In the genomic region with DNA sequence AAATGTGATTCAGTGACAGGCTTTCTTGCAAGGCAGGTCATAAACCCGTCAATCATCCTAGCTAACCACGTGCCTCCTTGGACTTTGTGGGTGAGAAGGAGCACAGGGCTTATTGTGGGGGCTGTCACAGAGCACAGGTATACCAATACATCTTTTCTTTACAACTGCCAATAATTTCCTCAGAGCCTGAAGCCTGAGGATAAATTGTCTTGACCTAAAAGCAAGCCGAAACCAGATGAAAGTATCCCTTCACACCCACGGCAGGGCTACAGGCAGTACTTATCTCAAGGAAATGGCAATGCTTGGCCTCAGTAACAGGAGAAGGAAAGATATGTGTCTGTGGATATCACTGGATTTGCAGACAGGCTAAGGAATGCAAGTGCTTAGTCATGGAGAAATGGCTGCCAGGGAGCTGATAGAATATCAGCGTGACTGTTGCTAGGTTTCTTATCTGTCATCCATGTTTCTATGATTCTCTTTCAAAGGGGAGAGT, we compare ENCODE assay signal across 10 cellular contexts.
DNase-seq lines count a peak whose midpoint lies in the region; ATAC-seq and TF ChIP-seq lines count a peak whose summit lies in the region.
"Had no signal": no experiment of that assay in that cellular context is flagged by ENCODE, and none has a peak within 500 bp of the region (broad histone marks: within the 10 kb centered on the region; RNA-seq: fewer than 3 reads in every experiment).

No MANE protein-coding gene starts in this region.

- peak overlapping the region; percentile 83 for H3K4ac ChIP-seq in IMR-90 (ENCODE audit: low read depth, low read length)

- peak overlapping the region; percentile 95 for H3K18ac ChIP-seq in IMR-90 (ENCODE audit: low read depth, low read length)

- dilution Hi-C loops in IMR-90 (cut with HindIII; ENCODE audit: low sequenced_read_pairs, unreplicated experiment): no loop called here

- H3K79me1 ChIP-seq in IMR-90 (ENCODE audit: low read depth in 1 of 2, low read length in 2 of 2): 0 out of 4 replicates have a peak, but pooled peaks cover 0 to 5% of the 10 kb centered on the region in 2 experiments

- peak; percentile 24; the same call in 1 of the 2 replicates for TF ChIP-seq RAD21 in IMR-90 (IDR thresholded peaks at IDR 0.05; ENCODE audit: low read length)

- peaks cover 6% of the 10 kb centered on the region; the same call in 1 of the 2 replicates for H3K9me1 ChIP-seq in IMR-90 (ENCODE audit: insufficient read depth, low read length)

- POLR2A ChIA-PET in IMR-90 (lab: Charles Lee; ENCODE audit: unreplicated experiment): no interaction called here

- peak overlapping the region; percentile 82 for H2BK120ac ChIP-seq in IMR-90 (ENCODE audit: low read depth, low read length)

- CTCF ChIA-PET in IMR-90 (lab: Yijun Ruan, JAX): interaction anchor here (1.3 kb wide), 1 partner anchor 9 kb away, joined by 3 read pairs; no protein-coding TSS in a partner anchor
- CTCF ChIA-PET in activated CD8-positive, alpha-beta memory T cell treated with anti-CD3 and anti-CD28 coated beads, Interleukin-2, amount 10 ng/mL, durations not matched to agents 7 days and 5 days (lab: Charles Lee): no interaction called here

- H3K4me3 ChIP-seq in IMR-90 (ENCODE audit: insufficient read depth, low read depth, low read length) (no peak overlapping the region), choroid plexus epithelial cell (ENCODE audit: low read depth, low read length) (no peak overlapping the region)

- H2AK9ac ChIP-seq in IMR-90 (replicated peaks; ENCODE audit: low read depth, low read length, poor library complexity): no peak overlapping the region

- H3K9me3 Mint-ChIP-seq in activated T-helper 17 cell treated with anti-CD3 and anti-CD28 coated beads, Interleukin-2, amount 50 U/mL, for 72 hours: no peaks in the 10 kb centered on the region
- peaks cover 7% of the 10 kb centered on the region for H3K9me3 Mint-ChIP-seq in activated CD8-positive, alpha-beta memory T cell treated with anti-CD3 and anti-CD28 coated beads, Interleukin-2, amount 10 ng/mL, durations not matched to agents 7 days and 5 days (ENCODE audit: low read depth)
- H3K9me3 Mint-ChIP-seq: CD4-positive, CD25-positive, alpha-beta regulatory T cell had no signal

- peak overlapping the region; percentile 85 for H4K91ac ChIP-seq in IMR-90 (ENCODE audit: insufficient read depth, low read depth, low read length)

- H3K36me3 ChIP-seq in IMR-90 (ENCODE audit: control insufficient read depth, insufficient read depth, low read length): no peaks in the 10 kb centered on the region

- H2BK20ac ChIP-seq in IMR-90 (ENCODE audit: low read depth, low read length): peak overlapping the region; percentile 83

- no peaks in the 10 kb centered on the region for H3K27me3 ChIP-seq in IMR-90 (ENCODE audit: control insufficient read depth, insufficient read depth, low read length)

- H2BK5ac ChIP-seq in IMR-90 (ENCODE audit: low read depth, low read length, poor library complexity, severe bottlenecking): peak overlapping the region; percentile 96

- no peak overlapping the region for H3K27ac Mint-ChIP-seq in activated T-helper 17 cell treated with anti-CD3 and anti-CD28 coated beads, Interleukin-2, amount 50 U/mL, for 72 hours
- H3K27ac Mint-ChIP-seq in activated CD8-positive, alpha-beta memory T cell treated with anti-CD3 and anti-CD28 coated beads, Interleukin-2, amount 10 ng/mL, durations not matched to agents 7 days and 5 days: no peak overlapping the region
- H3K27ac Mint-ChIP-seq: CD4-positive, CD25-positive, alpha-beta regulatory T cell had no signal

- DNase-seq in A172 (ENCODE audit: low spot score) (peak; percentile 80), IMR-90 (peak; percentile 95), choroid plexus epithelial cell (ENCODE audit: low read depth) (peak; percentile 92), left lobe of liver (ENCODE audit: low spot score) (no peak), SKM-1 treated with dmso at 0.1 percent for 144 hours (lab: John Stamatoyannopoulos, UW; ENCODE audit: unreplicated experiment) (no peak)
- DNase-seq in activated CD8-positive, alpha-beta memory T cell treated with anti-CD3 and anti-CD28 coated beads, Interleukin-2, amount 10 ng/mL, durations not matched to agents 7 days and 5 days: no peak
- DNase-seq: CD4-positive, CD25-positive, alpha-beta regulatory T cell; NCI-H1048 had no signal

- peak overlapping the region; percentile 52 for H3K4me2 ChIP-seq in IMR-90 (ENCODE audit: low read depth, low read length)

- ATAC-seq in IMR-90 (ENCODE audit: low read depth) (peak; percentile 84), left lobe of liver (peak; percentile 55), HG02759 (IDR thresholded peaks at IDR 0.05; ENCODE audit: unreplicated experiment) (no peak)
- ATAC-seq in activated T-helper 17 cell treated with anti-CD3 and anti-CD28 coated beads, Interleukin-2, amount 50 U/mL, for 72 hours (replicated peaks): no peak
- no peak for ATAC-seq in activated CD8-positive, alpha-beta memory T cell treated with anti-CD3 and anti-CD28 coated beads, Interleukin-2, amount 10 ng/mL, durations not matched to agents 7 days and 5 days

- peak overlapping the region; percentile 75 for H3K23ac ChIP-seq in IMR-90 (ENCODE audit: low read depth, low read length)

- H3K9me3 ChIP-seq in IMR-90 (ENCODE audit: control insufficient read depth, insufficient read depth, low read length): no peaks in the 10 kb centered on the region

- H3K9ac ChIP-seq in IMR-90 (ENCODE audit: low read depth, low read length): peak overlapping the region; percentile 11

- H2AK5ac ChIP-seq in IMR-90 (ENCODE audit: low read depth, low read length): peak overlapping the region; percentile 50

- peak overlapping the region; percentile 64 for H3K56ac ChIP-seq in IMR-90 (ENCODE audit: extremely low read depth, insufficient read depth, low read length)

- H4K20me1 ChIP-seq in IMR-90 (ENCODE audit: insufficient read depth, low read length): no peaks in the 10 kb centered on the region; the same call in 1 of the 2 replicates

- no peaks in the 10 kb centered on the region for H3K27me3 Mint-ChIP-seq in activated T-helper 17 cell treated with anti-CD3 and anti-CD28 coated beads, Interleukin-2, amount 50 U/mL, for 72 hours
- no peaks in the 10 kb centered on the region for H3K27me3 Mint-ChIP-seq in activated CD8-positive, alpha-beta memory T cell treated with anti-CD3 and anti-CD28 coated beads, Interleukin-2, amount 10 ng/mL, durations not matched to agents 7 days and 5 days

- H4K5ac ChIP-seq in IMR-90 (ENCODE audit: low read depth, low read length): peak overlapping the region; percentile 80

- TF ChIP-seq POLR2A in IMR-90 (IDR thresholded peaks at IDR 0.05; ENCODE audit: low read depth, low read length): no peak; the same call in 1 of the 2 replicates

- H2AFZ ChIP-seq in IMR-90 (replicated peaks; ENCODE audit: low read length, poor library complexity): peak overlapping the region; percentile 36

- peak overlapping the region; percentile 62 to 86 for H4K8ac ChIP-seq in IMR-90 (ENCODE audit: low read depth in 2 of 2, low read length in 2 of 2)

- TF ChIP-seq CTCF in IMR-90 (conservative IDR thresholded peaks at IDR 0.05; ENCODE audit: low read depth, low read length) (no peak), choroid plexus epithelial cell (conservative IDR thresholded peaks at IDR 0.05; ENCODE audit: low read depth, low read length) (no peak)

- no peak overlapping the region for H3K4me3 Mint-ChIP-seq in activated T-helper 17 cell treated with anti-CD3 and anti-CD28 coated beads, Interleukin-2, amount 50 U/mL, for 72 hours
- no peak overlapping the region for H3K4me3 Mint-ChIP-seq in activated CD8-positive, alpha-beta memory T cell treated with anti-CD3 and anti-CD28 coated beads, Interleukin-2, amount 10 ng/mL, durations not matched to agents 7 days and 5 days
- H3K4me3 Mint-ChIP-seq: CD4-positive, CD25-positive, alpha-beta regulatory T cell had no signal

- peaks cover 4% of the 10 kb centered on the region for H3K4me1 Mint-ChIP-seq in activated T-helper 17 cell treated with anti-CD3 and anti-CD28 coated beads, Interleukin-2, amount 50 U/mL, for 72 hours
- peaks cover 9% of the 10 kb centered on the region for H3K4me1 Mint-ChIP-seq in activated CD8-positive, alpha-beta memory T cell treated with anti-CD3 and anti-CD28 coated beads, Interleukin-2, amount 10 ng/mL, durations not matched to agents 7 days and 5 days

- in situ Hi-C loops in IMR-90 (cut with MboI; ENCODE audit: low sequenced_read_pairs): no loop called here

- intact Hi-C loops in IMR-90 (cut with micrococcal nuclease): no loop called here

- peak overlapping the region; percentile 87 for H3K27ac ChIP-seq in IMR-90 (ENCODE audit: insufficient read depth, low read length)

- BruUV-seq in IMR-90 (replicated peaks; lab: Mats Ljungman, UMichigan): no TSS peak

- peak overlapping the region; percentile 75; the same call in 2 of the 3 replicates for H2BK15ac ChIP-seq in IMR-90 (ENCODE audit: low read depth, low read length)

- WGBS in IMR-90 (ENCODE audit: extremely low coverage in 2 of 2, insufficient read length in 1 of 2), 2 experiments: no CpG with 5 or more reads among the region's 5 CpGs

- peaks cover 24% of the 10 kb centered on the region for H3K4me1 ChIP-seq in IMR-90 (ENCODE audit: control insufficient read depth, insufficient read depth, low read length)

- peak overlapping the region; percentile 63 for H3K14ac ChIP-seq in IMR-90 (replicated peaks; ENCODE audit: low read depth, low read length)

- H3K36me3 Mint-ChIP-seq in activated T-helper 17 cell treated with anti-CD3 and anti-CD28 coated beads, Interleukin-2, amount 50 U/mL, for 72 hours (ENCODE audit: low read depth): no peaks in the 10 kb centered on the region
- no peaks in the 10 kb centered on the region for H3K36me3 Mint-ChIP-seq in activated CD8-positive, alpha-beta memory T cell treated with anti-CD3 and anti-CD28 coated beads, Interleukin-2, amount 10 ng/mL, durations not matched to agents 7 days and 5 days
- H3K36me3 Mint-ChIP-seq: CD4-positive, CD25-positive, alpha-beta regulatory T cell had no signal

TF ChIP-seq in IMR-90, 13 proteins besides CTCF, POLR2A, EP300 and RAD21 (continues in another document):
- TF ChIP-seq CEBPB (IDR thresholded peaks at IDR 0.05; ENCODE audit: low read depth, low read length) (peak; percentile 43; the same call in 1 of the 2 replicates), USF2 (IDR thresholded peaks at IDR 0.05; ENCODE audit: low read depth, low read length) (0 out of 2 replicates have a peak, but pooled peaks have one; percentile 15), RCOR1 (IDR thresholded peaks at IDR 0.05; ENCODE audit: insufficient replicate concordance, low read length) (no peak), SMC3 (IDR thresholded peaks at IDR 0.05; ENCODE audit: low read depth, low read length) (no peak), NFE2L2 (IDR thresholded peaks at IDR 0.05; ENCODE audit: low read depth, low read length) (peak; percentile 93), BHLHE40 (IDR thresholded peaks at IDR 0.05; ENCODE audit: low read depth, low read length) (peak; percentile 42; the same call in 1 of the 2 replicates)

Comparison
In these comparisons a context has a peak if more than half of its experiments do, and no peak if none do; other contexts are left out.
1. DNase-seq: peak in A172 (single experiment), IMR-90 (single experiment) and choroid plexus epithelial cell (single experiment); none in left lobe of liver (single experiment), activated CD8-positive, alpha-beta memory T cell treated with anti-CD3 and anti-CD28 coated beads, Interleukin-2, amount 10 ng/mL, durations not matched to agents 7 days and 5 days (single experiment) and SKM-1 treated with dmso at 0.1 percent for 144 hours (single experiment).
2. ATAC-seq: peak in IMR-90 (single experiment) and left lobe of liver (single experiment); none in HG02759 (single experiment), activated T-helper 17 cell treated with anti-CD3 and anti-CD28 coated beads, Interleukin-2, amount 50 U/mL, for 72 hours (single experiment) and activated CD8-positive, alpha-beta memory T cell treated with anti-CD3 and anti-CD28 coated beads, Interleukin-2, amount 10 ng/mL, durations not matched to agents 7 days and 5 days (single experiment).